ENCODE assay signal across 8 cellular contexts in the genomic region with DNA sequence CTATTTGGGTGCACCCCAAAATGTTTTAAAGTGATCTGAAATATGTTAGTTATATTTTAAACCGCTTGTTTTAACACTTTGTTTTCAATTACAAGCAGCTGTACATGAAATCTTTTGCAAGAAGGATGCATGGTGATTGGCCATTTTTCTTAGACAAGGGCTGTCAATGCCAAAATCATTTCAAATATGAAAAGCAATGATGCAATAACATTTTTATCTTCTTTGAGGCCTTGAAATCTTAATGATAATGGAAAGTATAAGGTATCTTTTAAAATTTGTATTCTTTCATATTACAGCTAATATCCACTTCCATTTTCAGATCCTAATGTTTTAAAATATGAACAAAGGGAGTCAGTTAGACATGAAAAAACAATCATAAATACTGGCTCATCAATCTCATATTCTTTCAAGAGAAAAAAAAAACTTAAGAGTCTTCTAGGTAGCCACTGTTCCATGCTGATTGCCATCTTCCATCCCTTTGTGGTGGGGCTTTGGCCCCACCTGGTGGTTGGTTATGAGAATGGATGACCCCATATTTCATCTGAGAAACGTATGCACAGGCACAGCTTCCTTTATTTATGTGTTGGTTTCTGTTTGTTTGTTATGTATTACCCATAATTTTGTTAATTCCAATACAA.
DNase-seq lines count a peak whose midpoint lies in the region; ATAC-seq, FAIRE-seq and TF ChIP-seq lines count a peak whose summit lies in the region.

No MANE protein-coding gene starts in this region.

- intact Hi-C loops in adrenal gland (cut with DNase I), result no loop called here

- WGBS in adrenal gland, 4 donors, result 40 to 55% (median 45%) methylated on average over 2 of the region's 2 CpGs

- H3K36me3 ChIP-seq in adrenal gland (replicated peaks in 1 of 2), result no peaks in the 10 kb centered on the region

- no peaks in the 10 kb centered on the region for H3K4me1 ChIP-seq in adrenal gland (replicated peaks in 1 of 2)

- peak; percentile 85 for FAIRE-seq in islet of Langerhans (lab: Jason Lieb, UNC)

- H3K27me3 ChIP-seq in adrenal gland, result no peaks in the 10 kb centered on the region

- H3K9me3 ChIP-seq in adrenal gland (replicated peaks in 1 of 3), result no peaks in the 10 kb centered on the region

- DNase-seq in NCI-H187 (lab: John Stamatoyannopoulos, UW) (peak; percentile 36 to 44), NCI-H187 treated with DMSO at 0.1 percent for 48 hours (lab: John Stamatoyannopoulos, UW) (no peak), NCI-H345 treated with DMSO at 0.1 percent for 48 hours (lab: John Stamatoyannopoulos, UW; ENCODE audit: unreplicated experiment) (peak; percentile 12), adrenal gland (peak in 4 of 7 donors; percentile 12 to 22 (median 14)), superior temporal gyrus (ENCODE audit: extremely low spot score) (peak; percentile 68)

- H3K27ac ChIP-seq in adrenal gland, result no peak overlapping the region

- TF ChIP-seq CTCF in adrenal gland (IDR thresholded peaks at IDR 0.05), result peak; percentile 25 to 57 (median 46)

- ATAC-seq in GM19351 (IDR thresholded peaks at IDR 0.05; ENCODE audit: unreplicated experiment) (peak; percentile 99), HG03175 (IDR thresholded peaks at IDR 0.05; ENCODE audit: unreplicated experiment) (peak; percentile 99)

- TF ChIP-seq POLR2A in adrenal gland (IDR thresholded peaks at IDR 0.05), result no peak

- H3K4me3 ChIP-seq in adrenal gland, result no peak overlapping the region
